ENCODE assay signal across 12 cellular contexts in genomic region chr3:152315623-152316022, GRCh38. TPM values are rescaled to one million over a fixed set of nuclear protein-coding genes. Genes with fewer than 3 reads are reported as not detected.
A peak's percentile ranks its signal among the peaks of the same experiment; 100 is the strongest.
DNase-seq lines count a peak whose midpoint lies in the region; ATAC-seq and TF ChIP-seq lines count a peak whose summit lies in the region.
"Had no signal": no experiment of that assay in that cellular context is flagged by ENCODE, and none has a peak within 500 bp of the region (broad histone marks: within the 10 kb centered on the region; RNA-seq: fewer than 3 reads in every experiment).

No MANE protein-coding gene starts in this region.

- H3K27me3 ChIP-seq in liver (ENCODE audit: control insufficient read depth in 4 of 4, insufficient read depth in 4 of 4, low read length in 3 of 4) (no peaks in the 10 kb centered on the region), tibial artery (no peaks in the 10 kb centered on the region), colonic mucosa (no peaks in the 10 kb centered on the region), lower lobe of right lung (ENCODE audit: low read depth) (no peaks in the 10 kb centered on the region), testis (no peaks in the 10 kb centered on the region)

- peaks cover 7 to 21% (median 11%) of the 10 kb centered on the region in 4 donors for H3K4me1 ChIP-seq in liver (ENCODE audit: control insufficient read depth in 4 of 4, insufficient read depth in 4 of 4, low read length in 3 of 4)
- H3K4me1 ChIP-seq in tibial artery: peaks cover 0 to 98% (median 58%) of the 10 kb centered on the region in 4 donors
- H3K4me1 ChIP-seq in colonic mucosa: peaks cover 5% of the 10 kb centered on the region
- H3K4me1 ChIP-seq in lower lobe of right lung: peaks cover 64% of the 10 kb centered on the region
- H3K4me1 ChIP-seq in testis: peaks cover 20% of the 10 kb centered on the region

- H3K36me3 ChIP-seq in liver (ENCODE audit: control insufficient read depth in 4 of 4, insufficient read depth in 3 of 4, low read depth in 1 of 4, low read length in 3 of 4) (no peaks in the 10 kb centered on the region), tibial artery (no peaks in the 10 kb centered on the region), colonic mucosa (no peaks in the 10 kb centered on the region), lower lobe of right lung (no peaks in the 10 kb centered on the region), testis (ENCODE audit: low read depth, missing control alignments) (no peaks in the 10 kb centered on the region)

- no peaks in the 10 kb centered on the region for H3K9me3 Mint-ChIP-seq in activated T-cell treated with anti-CD3 and anti-CD28 coated beads, Interleukin-2, amount 50 U/mL, for 4 hours
- H3K9me3 Mint-ChIP-seq in central memory CD8-positive, alpha-beta T cell: no peaks in the 10 kb centered on the region
- H3K9me3 Mint-ChIP-seq: activated naive CD4-positive, alpha-beta T cell treated with anti-CD3 and anti-CD28 coated beads, Interleukin-2, amount 50 U/mL, for 72 hours had no signal

- H3K27ac ChIP-seq in liver (ENCODE audit: low read depth in 1 of 2, low read length in 2 of 2) (peak overlapping the region; percentile 37 to 79), tibial artery (peak overlapping the region; percentile 71 to 75), colonic mucosa (no peak overlapping the region), lower lobe of right lung (no peak overlapping the region), testis (peak overlapping the region in 1 of 2 donors; percentile 60)
- H3K27ac ChIP-seq: RWPE1 had no signal

- WGBS in liver: 65% methylated on average over 6 of the region's 6 CpGs
- WGBS in testis, 2 donors: 49 to 55% methylated on average over 6 of the region's 6 CpGs

- H3K27ac Mint-ChIP-seq in central memory CD8-positive, alpha-beta T cell (ENCODE audit: low read depth): peak overlapping the region; percentile 87

- DNase-seq in activated T-cell treated with anti-CD3 and anti-CD28 coated beads, Interleukin-2, amount 50 U/mL, for 4 hours: peak; percentile 23
- no peak for DNase-seq in activated T-cell treated with anti-CD3 and anti-CD28 coated beads, Interleukin-2, amount 50 U/mL, for 1 hour
- no peak for DNase-seq in central memory CD8-positive, alpha-beta T cell (ENCODE audit: low spot score in 2 of 2)
- DNase-seq in tibial artery: no peak
- no peak for DNase-seq in colonic mucosa
- no peak for DNase-seq in lower lobe of right lung
- no peak for DNase-seq in testis
- DNase-seq: NCI-H524 treated with DMSO at 0.1 percent for 48 hours; stimulated activated CD4-positive, alpha-beta T cell treated with anti-CD3 and anti-CD28 coated beads, Interleukin-15, amount 100 ng/mL, for 24 hours had no signal

- intact Hi-C loops in tibial artery (cut with DNase I; ENCODE audit: low total_unique reads) (no loop called here), colonic mucosa (cut with DNase I) (no loop called here), lower lobe of right lung (cut with DNase I) (no loop called here), testis (cut with DNase I; ENCODE audit: low total_unique reads) (no loop called here)

- H3K4me1 Mint-ChIP-seq in activated T-cell treated with anti-CD3 and anti-CD28 coated beads, Interleukin-2, amount 50 U/mL, for 4 hours (ENCODE audit: low read depth): peaks cover 76% of the 10 kb centered on the region
- peaks cover 53% of the 10 kb centered on the region for H3K4me1 Mint-ChIP-seq in central memory CD8-positive, alpha-beta T cell

- H3K27me3 Mint-ChIP-seq in activated T-cell treated with anti-CD3 and anti-CD28 coated beads, Interleukin-2, amount 50 U/mL, for 4 hours (ENCODE audit: low read depth): no peaks in the 10 kb centered on the region
- no peaks in the 10 kb centered on the region for H3K27me3 Mint-ChIP-seq in central memory CD8-positive, alpha-beta T cell

- H3K9ac ChIP-seq in liver (ENCODE audit: low read depth in 1 of 2, low read length in 2 of 2) (no peak overlapping the region), colonic mucosa (ENCODE audit: low read depth in 2 of 2, low read length in 2 of 2) (no peak overlapping the region)

- peak in 1 of 2 donors; percentile 34 for TF ChIP-seq RAD21 in liver (IDR thresholded peaks at IDR 0.05)

- no peak for ATAC-seq in activated T-cell treated with anti-CD3 and anti-CD28 coated beads, Interleukin-2, amount 50 U/mL, for 4 hours
- no peak for ATAC-seq in central memory CD8-positive, alpha-beta T cell (replicated peaks; ENCODE audit: extremely low read depth, poor library complexity, severe bottlenecking)
- no peak for ATAC-seq in lower lobe of right lung
- ATAC-seq: activated naive CD4-positive, alpha-beta T cell treated with anti-CD3 and anti-CD28 coated beads, Interleukin-2, amount 50 U/mL, for 72 hours had no signal

- TF ChIP-seq POLR2A in testis (IDR thresholded peaks at IDR 0.05): no peak

- no peak for TF ChIP-seq CTCF in liver (IDR thresholded peaks at IDR 0.05; ENCODE audit: low read depth, low read length, missing input control)
- no peak for TF ChIP-seq CTCF in tibial artery (IDR thresholded peaks at IDR 0.05)
- no peak for TF ChIP-seq CTCF in colonic mucosa (IDR thresholded peaks at IDR 0.05)
- no peak for TF ChIP-seq CTCF in lower lobe of right lung (IDR thresholded peaks at IDR 0.05)
- TF ChIP-seq CTCF in testis (IDR thresholded peaks at IDR 0.05): no peak

- H3K36me3 Mint-ChIP-seq in activated T-cell treated with anti-CD3 and anti-CD28 coated beads, Interleukin-2, amount 50 U/mL, for 4 hours (ENCODE audit: insufficient read depth): peaks cover 28% of the 10 kb centered on the region
- H3K36me3 Mint-ChIP-seq in central memory CD8-positive, alpha-beta T cell (ENCODE audit: insufficient read depth): peaks cover 39% of the 10 kb centered on the region

- peak overlapping the region; percentile 49 for H3K4me3 Mint-ChIP-seq in activated T-cell treated with anti-CD3 and anti-CD28 coated beads, Interleukin-2, amount 50 U/mL, for 4 hours
- peak overlapping the region; percentile 55 for H3K4me3 Mint-ChIP-seq in central memory CD8-positive, alpha-beta T cell

- H3K4me3 ChIP-seq in liver (ENCODE audit: low read depth in 1 of 3, low read length in 3 of 3) (no peak overlapping the region), tibial artery (no peak overlapping the region), colonic mucosa (no peak overlapping the region), lower lobe of right lung (no peak overlapping the region), testis (no peak overlapping the region)

- H3K9me3 ChIP-seq in liver (ENCODE audit: control insufficient read depth in 4 of 4, low read length in 3 of 4) (no peaks in the 10 kb centered on the region), tibial artery (no peaks in the 10 kb centered on the region), colonic mucosa (no peaks in the 10 kb centered on the region), lower lobe of right lung (no peaks in the 10 kb centered on the region), testis (no peaks in the 10 kb centered on the region)

TF ChIP-seq in liver, 16 proteins besides CTCF, POLR2A, EP300 and RAD21 (continues in another document):
- TF ChIP-seq HNF4G (IDR thresholded peaks at IDR 0.05) (no peak), MAX (IDR thresholded peaks at IDR 0.05) (peak; percentile 7), FOXA1 (IDR thresholded peaks at IDR 0.05) (peak; percentile 5), TAF1 (conservative IDR thresholded peaks at IDR 0.05) (no peak), EGR1 (IDR thresholded peaks at IDR 0.05; ENCODE audit: low read depth in 2 of 2) (peak in 1 of 2 donors; percentile 11), HNF4A (conservative IDR thresholded peaks at IDR 0.05) (peak; percentile 43 to 58), ZBTB33 (IDR thresholded peaks at IDR 0.05) (no peak), ATF3 (IDR thresholded peaks at IDR 0.05) (no peak), YY1 (IDR thresholded peaks at IDR 0.05) (no peak), FOXA2 (IDR thresholded peaks at IDR 0.05) (no peak), GABPA (IDR thresholded peaks at IDR 0.05 in 1 of 2, conservative IDR thresholded peaks at IDR 0.05 in 1 of 2) (peak in 1 of 2 donors; percentile 11), SP1 (IDR thresholded peaks at IDR 0.05) (peak; percentile 54), RXRA (IDR thresholded peaks at IDR 0.05) (peak in 1 of 2 donors; percentile 30)

RNA-seq across cellular contexts. Expression of gene MBNL1, which starts 46.9 kb away (rescaled TPM):
- 100 to 1,000 TPM; 343 to 376 (median 347) TPM for total RNA-seq in activated T-cell treated with anti-CD3 and anti-CD28 coated beads, Interleukin-2, amount 50 U/mL, for 4 hours
- total RNA-seq in liver: 100 to 1,000 TPM in 1 of 2 donors, 10 to 100 TPM in 1; 98.6 to 110 TPM
- 10 to 100 TPM; 17.1 to 25.9 TPM for polyA plus RNA-seq in liver
- total RNA-seq in colonic mucosa: 100 to 1,000 TPM; 149 to 191 TPM
- 235 TPM for total RNA-seq in lower lobe of right lung
- 100 to 1,000 TPM; 145 to 167 TPM for total RNA-seq in testis
- polyA plus RNA-seq in testis (ENCODE audit: insufficient read depth, low read depth, low replicate concordance): 36.5 TPM

Comparison
In these comparisons a context has a peak if more than half of its experiments do, and no peak if none do; other contexts are left out.
1. H3K27ac ChIP-seq: peak in liver (2 of 2) and tibial artery (2 of 2); none in colonic mucosa (single experiment) and lower lobe of right lung (single experiment).